Comparison of ENCODE assay signal across 25 cellular contexts in the genomic region with DNA sequence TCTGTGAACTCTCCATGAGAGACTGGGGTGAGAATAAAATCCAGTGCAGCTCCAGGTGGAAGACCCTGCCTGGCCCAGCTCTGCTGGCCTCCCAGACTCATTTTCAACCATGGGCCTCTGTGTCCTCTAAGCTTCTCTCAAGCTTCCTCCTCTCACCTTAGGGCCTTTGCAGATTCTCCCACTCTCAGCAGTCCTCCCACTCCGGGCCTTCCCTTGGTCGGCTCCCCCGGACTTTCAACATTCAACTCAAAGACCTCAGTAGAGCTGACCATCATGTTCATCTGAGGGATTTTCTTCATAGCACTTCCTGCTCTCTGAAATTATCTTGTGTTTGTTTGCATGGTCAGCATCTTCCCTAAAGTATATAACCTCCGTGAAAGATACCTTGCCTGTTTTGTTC.
"Had no signal": no experiment of that assay in that cellular context is flagged by ENCODE, and none has a peak within 500 bp of the region (broad histone marks: within the 10 kb centered on the region; RNA-seq: fewer than 3 reads in every experiment).

No MANE protein-coding gene starts in this region.

- H3K27me3 Mint-ChIP-seq: stimulated activated naive B cell treated with anti-CD40 and anti-IgM and Interleukin-4, amounts not matched to agents 10 μg/mL and 1 μg/mL and 100 μg/mL, for 72 hours had no signal

- H3K4me3 Mint-ChIP-seq: immature natural killer cell; naive thymus-derived CD8-positive, alpha-beta T cell; stimulated activated naive B cell treated with anti-CD40 and anti-IgM and Interleukin-4, amounts not matched to agents 10 μg/mL and 1 μg/mL and 100 μg/mL, for 72 hours had no signal

- H3K27ac ChIP-seq: left lung, lower lobe of right lung, pancreas, prostate gland, skin epidermis, stomach, transverse colon, upper lobe of left lung had no signal

- H3K36me3 Mint-ChIP-seq: immature natural killer cell; naive thymus-derived CD8-positive, alpha-beta T cell; stimulated activated naive B cell treated with anti-CD40 and anti-IgM and Interleukin-4, amounts not matched to agents 10 μg/mL and 1 μg/mL and 100 μg/mL, for 72 hours had no signal

- H3K27me3 ChIP-seq: left lung, transverse colon, upper lobe of left lung had no signal

- H3K4me1 ChIP-seq: left lung, lower lobe of right lung, pancreas, prostate gland, upper lobe of left lung had no signal

- H3K9me3 ChIP-seq: left lung, lower lobe of right lung, pancreas, prostate gland, stomach, transverse colon, upper lobe of left lung had no signal

- H3K4me3 ChIP-seq: left lung, lower lobe of right lung, pancreas, prostate gland, skin epidermis, stomach, transverse colon, upper lobe of left lung had no signal

- ATAC-seq: left colon; left lung; lower lobe of right lung; naive thymus-derived CD8-positive, alpha-beta T cell; pancreas; right cardiac atrium; sciatic nerve; stimulated activated naive B cell treated with anti-CD40 and anti-IgM and Interleukin-4, amounts not matched to agents 10 μg/mL and 1 μg/mL and 100 μg/mL, for 72 hours; stimulated activated naive CD8-positive, alpha-beta T cell treated with anti-CD3 and anti-CD28 coated beads, Interleukin-15, Interleukin-2, amounts not matched to agents 100 U/mL and 50 U/mL, for 24 hours had no signal

- H3K36me3 ChIP-seq: left lung, lower lobe of right lung, pancreas, prostate gland, stomach, transverse colon, upper lobe of left lung had no signal

- H3K4me1 Mint-ChIP-seq: immature natural killer cell; naive thymus-derived CD8-positive, alpha-beta T cell; stimulated activated naive B cell treated with anti-CD40 and anti-IgM and Interleukin-4, amounts not matched to agents 10 μg/mL and 1 μg/mL and 100 μg/mL, for 72 hours had no signal

- H3K27ac Mint-ChIP-seq: naive thymus-derived CD8-positive, alpha-beta T cell; stimulated activated naive B cell treated with anti-CD40 and anti-IgM and Interleukin-4, amounts not matched to agents 10 μg/mL and 1 μg/mL and 100 μg/mL, for 72 hours had no signal

- DNase-seq: hypothalamus; immature natural killer cell; kidney; left colon; left lung; lower lobe of right lung; mammary epithelial cell; mesenchymal stem cell; naive thymus-derived CD8-positive, alpha-beta T cell; pancreas; posterior cingulate gyrus; retina; right cardiac atrium; stimulated activated CD4-positive, alpha-beta T cell treated with anti-CD3 and anti-CD28 coated beads, Interleukin-12 subunit alpha, Interleukin-12 subunit beta, amount 100 ng/mL, for 4 hours; stimulated activated CD4-positive, alpha-beta T cell treated with anti-CD3 and anti-CD28 coated beads, Interleukin-15, amount 100 ng/mL, for 24 hours; stimulated activated CD4-positive, alpha-beta T cell treated with anti-CD3 and anti-CD28 coated beads, Interleukin-2, amount 100 ng/mL, for 24 hours; stimulated activated CD4-positive, alpha-beta T cell treated with anti-CD3 and anti-CD28 coated beads, Interleukin-4, amount 100 ng/mL, for 1 hour; stimulated activated naive B cell treated with anti-CD40 and anti-IgM and Interleukin-4, amounts not matched to agents 10 μg/mL and 1 μg/mL and 100 μg/mL, for 72 hours; stimulated activated naive CD8-positive, alpha-beta T cell treated with anti-CD3 and anti-CD28 coated beads, Interleukin-15, Interleukin-2, amounts not matched to agents 100 U/mL and 50 U/mL, for 24 hours; transverse colon; upper lobe of left lung had no signal
